Comparison of ENCODE assay signal across 8 cellular contexts in genomic region chr3:188421151-188421821, GRCh38.
DNase-seq lines count a peak whose midpoint lies in the region; ATAC-seq, FAIRE-seq and TF ChIP-seq lines count a peak whose summit lies in the region.

No MANE protein-coding gene starts in this region.

- TF ChIP-seq RAD21 in SK-N-SH (IDR thresholded peaks at IDR 0.05; ENCODE audit: low read length): no peak

- TF ChIP-seq CTCF in SK-N-SH (IDR thresholded peaks at IDR 0.05) (no peak), D721Med (IDR thresholded peaks at IDR 0.05; ENCODE audit: insufficient read depth, missing control alignments) (no peak)

- DNase-seq in GM04503 (ENCODE audit: low read depth): peak; percentile 88
- DNase-seq in SK-N-SH: no peak
- no peak for DNase-seq in activated CD4-positive, alpha-beta T cell treated with anti-CD3 and anti-CD28 coated beads, Interleukin-2, amount 50 U/mL, for 48 hours
- no peak for DNase-seq in D721Med (ENCODE audit: insufficient read length, low spot score)
- DNase-seq in NCI-H526 treated with DMSO at 0.1 percent for 48 hours (lab: John Stamatoyannopoulos, UW): no peak
- no peak for DNase-seq in ecto neural progenitor cell (ENCODE audit: low spot score)

- WGBS in SK-N-SH (ENCODE audit: low lambda C conversion rate): 20% methylated on average over 2 of the region's 2 CpGs

- peak overlapping the region; percentile 51; the same call in 1 of the 2 replicates for H3K4me2 ChIP-seq in SK-N-SH

- no peak overlapping the region for H2AFZ ChIP-seq in SK-N-SH (ENCODE audit: low read depth)

- H3K27ac ChIP-seq in SK-N-SH (ENCODE audit: low read depth in 2 of 2, low read length in 1 of 2) (peak overlapping the region; percentile 76 to 81), muscle layer of duodenum (ENCODE audit: low read length) (peak overlapping the region; percentile 62)

- H3K36me3 ChIP-seq in SK-N-SH (replicated peaks in 1 of 2; ENCODE audit: control insufficient read depth in 1 of 2, insufficient read depth in 2 of 2, low read length in 1 of 2) (peaks cover 0 to 17% of the 10 kb centered on the region in 2 experiments), muscle layer of duodenum (ENCODE audit: control insufficient read depth in 1 of 2, insufficient read depth in 2 of 2, low read length in 2 of 2) (no peaks in the 10 kb centered on the region)

- H3K4me1 ChIP-seq in SK-N-SH (ENCODE audit: control insufficient read depth in 1 of 2, insufficient read depth in 2 of 2, low read depth in 1 of 2, low read length in 1 of 2) (peaks cover 0 to 18% of the 10 kb centered on the region in 2 experiments; a peak in 3 of 4 replicates), muscle layer of duodenum (ENCODE audit: control insufficient read depth in 1 of 2, insufficient read depth in 2 of 2, low read length in 2 of 2) (peaks cover 0 to 9% of the 10 kb centered on the region in 2 donors)

- CTCF ChIA-PET in SK-N-SH (lab: Yijun Ruan, JAX): no interaction called here

- POLR2A ChIA-PET in SK-N-SH (lab: Yijun Ruan, JAX): no interaction called here

- no peak overlapping the region; a peak in 1 of 4 replicates for H3K4me3 ChIP-seq in SK-N-SH (ENCODE audit: low read depth in 2 of 2, low read length in 1 of 2)
- no peak overlapping the region for H3K4me3 ChIP-seq in muscle layer of duodenum (ENCODE audit: low read depth in 1 of 2, low read length in 2 of 2)

- peak in 1 of 2 experiments; percentile 74; a peak in 1 of 4 replicates for TF ChIP-seq EP300 in SK-N-SH (IDR thresholded peaks at IDR 0.05; ENCODE audit: borderline replicate concordance in 1 of 2, low read depth in 1 of 2, low read length in 1 of 2)

- H3K9me3 ChIP-seq in SK-N-SH (no peaks in the 10 kb centered on the region), muscle layer of duodenum (ENCODE audit: control insufficient read depth in 1 of 2, low read length in 2 of 2) (no peaks in the 10 kb centered on the region)

- H4K20me1 ChIP-seq in SK-N-SH (ENCODE audit: insufficient read depth): no peaks in the 10 kb centered on the region

- peaks cover 37% of the 10 kb centered on the region for H3F3A ChIP-seq in SK-N-SH (replicated peaks; ENCODE audit: insufficient read depth)

- H3K9ac ChIP-seq in SK-N-SH: no peak overlapping the region

- H3K27me3 ChIP-seq in SK-N-SH (ENCODE audit: insufficient read depth): no peaks in the 10 kb centered on the region
- no peaks in the 10 kb centered on the region for H3K27me3 ChIP-seq in muscle layer of duodenum (ENCODE audit: low read depth, low read length)

- peaks cover 90% of the 10 kb centered on the region for H3K79me2 ChIP-seq in SK-N-SH (ENCODE audit: insufficient read depth)

- H3K9me2 ChIP-seq in SK-N-SH: no peaks in the 10 kb centered on the region

- no peak for FAIRE-seq in D721Med (lab: Jason Lieb, UNC)

- ATAC-seq in HG02678 (IDR thresholded peaks at IDR 0.05; ENCODE audit: unreplicated experiment): peak; percentile 32

TF ChIP-seq in SK-N-SH, 30 proteins besides CTCF, POLR2A, EP300 and RAD21 (continues in another document):
- TF ChIP-seq EZH2phosphoT487 (IDR thresholded peaks at IDR 0.05; ENCODE audit: borderline replicate concordance, low read depth): no peak
- TF ChIP-seq MAX (IDR thresholded peaks at IDR 0.05; ENCODE audit: low read depth): peak; percentile 50; the same call in 1 of the 2 replicates
- peak; percentile 69; the same call in 1 of the 2 replicates for TF ChIP-seq POLR2AphosphoS5 (IDR thresholded peaks at IDR 0.05; ENCODE audit: low read depth, low read length)
- no peak for TF ChIP-seq FOXJ3 (CRISPR knock-in tag; IDR thresholded peaks at IDR 0.05)
- TF ChIP-seq PBX3 (IDR thresholded peaks at IDR 0.05): peak; percentile 78
- TF ChIP-seq ZBTB33 (IDR thresholded peaks at IDR 0.05; ENCODE audit: borderline replicate concordance, low read depth): no peak
- no peak for TF ChIP-seq TAF1 (IDR thresholded peaks at IDR 0.05; ENCODE audit: borderline replicate concordance, low read depth, low read length)
- no peak for TF ChIP-seq ELF1 (IDR thresholded peaks at IDR 0.05)
- TF ChIP-seq RXRA (IDR thresholded peaks at IDR 0.05; ENCODE audit: borderline replicate concordance, low read depth): no peak
- no peak for TF ChIP-seq SMC3 (IDR thresholded peaks at IDR 0.05; ENCODE audit: low read depth, low read length)
- no peak for TF ChIP-seq GATA2 (CRISPR knock-in tag; IDR thresholded peaks at IDR 0.05)
- peak; percentile 80 for TF ChIP-seq NFIC (IDR thresholded peaks at IDR 0.05; ENCODE audit: borderline replicate concordance)
- TF ChIP-seq FOXM1 (IDR thresholded peaks at IDR 0.05; ENCODE audit: low read depth): peak; percentile 49; the same call in 1 of the 2 replicates
- no peak for TF ChIP-seq MXI1 (IDR thresholded peaks at IDR 0.05; ENCODE audit: low read depth, low read length)
- no peak for TF ChIP-seq RFX5 (IDR thresholded peaks at IDR 0.05; ENCODE audit: low read length)
- TF ChIP-seq YY1 (IDR thresholded peaks at IDR 0.05; ENCODE audit: low read depth): peak; percentile 64; the same call in 1 of the 2 replicates
- TF ChIP-seq REST (IDR thresholded peaks at IDR 0.05; ENCODE audit: low read depth, low read length): no peak
- TF ChIP-seq CHD2 (IDR thresholded peaks at IDR 0.05; ENCODE audit: low read length, partially characterized antibody): no peak
- TF ChIP-seq RCOR1 (IDR thresholded peaks at IDR 0.05; ENCODE audit: low read length): no peak
- TF ChIP-seq TEAD4 (IDR thresholded peaks at IDR 0.05; ENCODE audit: borderline replicate concordance, insufficient read depth): peak; percentile 73; the same call in 1 of the 2 replicates
- TF ChIP-seq FOSL2 (IDR thresholded peaks at IDR 0.05; ENCODE audit: borderline replicate concordance, low read depth): peak; percentile 85
- TF ChIP-seq JUND (IDR thresholded peaks at IDR 0.05): peak; percentile 92
- peak; percentile 95 for TF ChIP-seq TCF12 (IDR thresholded peaks at IDR 0.05)
- TF ChIP-seq MEF2A (IDR thresholded peaks at IDR 0.05; ENCODE audit: borderline replicate concordance, low read depth): peak; percentile 78
